In the genomic region with DNA sequence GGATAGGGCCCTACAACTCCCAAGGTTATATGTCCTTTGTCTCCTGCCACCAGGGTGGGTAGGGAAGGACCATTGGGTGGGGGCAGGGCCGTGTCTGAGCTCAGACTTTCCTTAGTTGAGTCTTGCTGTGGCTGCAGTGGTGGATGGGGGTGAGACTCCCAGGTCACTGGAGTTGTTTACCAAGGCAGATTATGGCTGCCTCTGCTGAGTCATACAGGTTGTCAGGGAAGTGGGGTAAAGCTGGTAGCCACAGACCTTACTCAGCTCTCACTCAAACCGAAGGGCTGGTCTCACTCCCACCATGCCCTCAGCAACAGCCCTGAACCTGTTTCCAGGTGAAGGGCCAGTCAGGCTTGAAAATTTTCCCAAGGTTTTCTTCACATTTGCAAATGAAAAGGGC, we compare ENCODE assay signal across 1 cellular context.
TF ChIP-seq lines count a peak whose summit lies in the region.

No MANE protein-coding gene starts in this region.

TF ChIP-seq in K562, 482 proteins besides CTCF, POLR2A, EP300 and RAD21 (continued from another document):
- TF ChIP-seq RFX5 (IDR thresholded peaks at IDR 0.05; ENCODE audit: low read depth, low read length) = no peak
